24 cellular contexts compared by ENCODE assay signal in genomic region chr5:69206528-69207190, GRCh38. TPM values are rescaled to one million over a fixed set of nuclear protein-coding genes. Genes with fewer than 3 reads are reported as not detected.
DNase-seq lines count a peak whose midpoint lies in the region; ATAC-seq and TF ChIP-seq lines count a peak whose summit lies in the region.
"Had no signal": no experiment of that assay in that cellular context is flagged by ENCODE, and none has a peak within 500 bp of the region (broad histone marks: within the 10 kb centered on the region; RNA-seq: fewer than 3 reads in every experiment).

No MANE protein-coding gene starts in this region.

- no peak for TF ChIP-seq CTCF in HFFc6 (IDR thresholded peaks at IDR 0.05)
- TF ChIP-seq CTCF in WERI-Rb-1 (IDR thresholded peaks at IDR 0.05; ENCODE audit: low read depth, low read length): no peak
- TF ChIP-seq CTCF in fibroblast of villous mesenchyme (IDR thresholded peaks at IDR 0.05; ENCODE audit: insufficient read depth, low read depth, low read length): no peak

- no peaks in the 10 kb centered on the region; the same call in 1 of the 2 replicates for H3K27me3 Mint-ChIP-seq in HFFc6 (ENCODE audit: insufficient read depth)
- H3K27me3 Mint-ChIP-seq: activated CD4-positive, alpha-beta T cell treated with anti-CD3 and anti-CD28 coated beads for 36 hours; activated T-helper 17 cell treated with anti-CD3 and anti-CD28 coated beads, Interleukin-2, amount 50 U/mL, for 72 hours; naive thymus-derived CD4-positive, alpha-beta T cell had no signal

- no peaks in the 10 kb centered on the region for H3K36me3 Mint-ChIP-seq in HFFc6 (ENCODE audit: low read depth)

- H3K27me3 ChIP-seq in WERI-Rb-1 (ENCODE audit: insufficient read depth, low read depth, severe bottlenecking): no peaks in the 10 kb centered on the region
- H3K27me3 ChIP-seq: BLaER1, dorsolateral prefrontal cortex, gastrocnemius medialis, right atrium auricular region, vagina had no signal

- no peaks in the 10 kb centered on the region for H3K9me3 ChIP-seq in WERI-Rb-1 (ENCODE audit: severe bottlenecking)
- H3K9me3 ChIP-seq: BLaER1, gastrocnemius medialis, right atrium auricular region, vagina had no signal

- peak overlapping the region; percentile 41 for H3K27ac Mint-ChIP-seq in HFFc6
- H3K27ac Mint-ChIP-seq: activated CD4-positive, alpha-beta T cell treated with anti-CD3 and anti-CD28 coated beads for 36 hours; activated T-helper 17 cell treated with anti-CD3 and anti-CD28 coated beads, Interleukin-2, amount 50 U/mL, for 72 hours; naive thymus-derived CD4-positive, alpha-beta T cell had no signal

- no peak overlapping the region for H3K4me3 Mint-ChIP-seq in HFFc6
- H3K4me3 Mint-ChIP-seq: activated CD4-positive, alpha-beta T cell treated with anti-CD3 and anti-CD28 coated beads for 36 hours; activated T-helper 17 cell treated with anti-CD3 and anti-CD28 coated beads, Interleukin-2, amount 50 U/mL, for 72 hours; naive thymus-derived CD4-positive, alpha-beta T cell had no signal

- H3K4me3 ChIP-seq in WERI-Rb-1 (ENCODE audit: low read depth, low read length): no peak overlapping the region
- no peak overlapping the region for H3K4me3 ChIP-seq in fibroblast of villous mesenchyme (ENCODE audit: low read depth, low read length)
- H3K4me3 ChIP-seq: BLaER1, dorsolateral prefrontal cortex, gastrocnemius medialis, right atrium auricular region, vagina had no signal

- H3K27ac ChIP-seq in WERI-Rb-1: no peak overlapping the region
- H3K27ac ChIP-seq: BLaER1, dorsolateral prefrontal cortex, epithelial cell of prostate, gastrocnemius medialis, right atrium auricular region, vagina had no signal

- no peaks in the 10 kb centered on the region for H3K9me3 Mint-ChIP-seq in HFFc6
- H3K9me3 Mint-ChIP-seq: activated T-helper 17 cell treated with anti-CD3 and anti-CD28 coated beads, Interleukin-2, amount 50 U/mL, for 72 hours; naive thymus-derived CD4-positive, alpha-beta T cell had no signal

- ATAC-seq in GM18909 (IDR thresholded peaks at IDR 0.05; ENCODE audit: poor library complexity, unreplicated experiment): no peak
- ATAC-seq: activated CD4-positive, alpha-beta T cell treated with anti-CD3 and anti-CD28 coated beads for 36 hours; activated T-helper 17 cell treated with anti-CD3 and anti-CD28 coated beads, Interleukin-2, amount 50 U/mL, for 72 hours; gastrocnemius medialis; left cardiac atrium; naive thymus-derived CD4-positive, alpha-beta T cell; Right ventricle myocardium inferior had no signal

- DNase-seq in A172 (ENCODE audit: low spot score): peak; percentile 49
- no peak for DNase-seq in HFFc6
- DNase-seq in WERI-Rb-1: peak; percentile 17
- DNase-seq in fibroblast of villous mesenchyme (ENCODE audit: low read depth): peak; percentile 10
- DNase-seq in posterior vena cava (ENCODE audit: low spot score): no peak
- DNase-seq in activated CD4-positive, alpha-beta T cell treated with anti-CD3 and anti-CD28 coated beads, Interleukin-2, amount 50 U/mL, for 48 hours: no peak
- no peak for DNase-seq in superior temporal gyrus (ENCODE audit: extremely low spot score)
- DNase-seq: activated CD4-positive, alpha-beta T cell treated with anti-CD3 and anti-CD28 coated beads for 36 hours; dorsolateral prefrontal cortex; gastrocnemius medialis; left cardiac atrium; mesendoderm; naive thymus-derived CD4-positive, alpha-beta T cell; NCI-H1092 treated with DMSO at 0.1 percent for 48 hours; NCI-H2081 treated with DMSO at 0.1 percent for 48 hours; NCI-H524; stimulated activated CD4-positive, alpha-beta T cell treated with anti-CD3 and anti-CD28 coated beads, Interleukin-12 subunit alpha, Interleukin-12 subunit beta, amount 100 ng/mL, for 4 hours had no signal

- peaks cover 42% of the 10 kb centered on the region for H3K36me3 ChIP-seq in WERI-Rb-1
- H3K36me3 ChIP-seq: gastrocnemius medialis, right atrium auricular region, vagina had no signal

- H3K4me1 Mint-ChIP-seq in HFFc6 (ENCODE audit: low read depth): peaks cover 23% of the 10 kb centered on the region
- H3K4me1 Mint-ChIP-seq: activated CD4-positive, alpha-beta T cell treated with anti-CD3 and anti-CD28 coated beads for 36 hours; activated T-helper 17 cell treated with anti-CD3 and anti-CD28 coated beads, Interleukin-2, amount 50 U/mL, for 72 hours had no signal

- intact Hi-C loops in posterior vena cava (cut with DNase I): no loop called here

RNA-seq across cellular contexts. Expression of gene CENPH, which starts 17.3 kb away (rescaled TPM):
- 87.3 and 102 TPM in 2 replicates for total RNA-seq in A172 (2014; rRNA removed; shearing (Covaris generic))
- total RNA-seq in HFFc6 (2021; fragmentation: NEBNext Ultra II Directional; extraction: Animal tissue kit (Norgen Biotek cat#: 25700)): 10 to 100 TPM; 10.7 to 21.0 (median 20.1) TPM
- total RNA-seq in fibroblast of villous mesenchyme (11.9 and 12.1 TPM in 2 replicates), posterior vena cava (1 to 10 TPM; 1.9 to 3.0 TPM)

RNA-seq across cellular contexts. Expression of gene CDK7, which starts 28.0 kb away (rescaled TPM):
- total RNA-seq in A172 (2014; rRNA removed; shearing (Covaris generic)): 90.1 and 96.2 TPM in 2 replicates
- 10 to 100 TPM; 46.9 to 61.0 (median 54.1) TPM for total RNA-seq in HFFc6 (2021; fragmentation: NEBNext Ultra II Directional; extraction: Animal tissue kit (Norgen Biotek cat#: 25700))
- total RNA-seq in fibroblast of villous mesenchyme (42.5 and 91.1 TPM in 2 replicates), posterior vena cava (10 to 100 TPM; 14.6 to 19.5 TPM)

RNA-seq across cellular contexts. Expression of gene CCNB1, which starts 39.7 kb away (rescaled TPM):
- 418 and 458 TPM in 2 replicates for total RNA-seq in A172 (2014; rRNA removed; shearing (Covaris generic))
- 100 to 1,000 TPM in 5 of 6 experiments, 10 to 100 TPM in 1; 89.8 to 199 (median 169) TPM for total RNA-seq in HFFc6 (2021; fragmentation: NEBNext Ultra II Directional; extraction: Animal tissue kit (Norgen Biotek cat#: 25700))
- total RNA-seq in fibroblast of villous mesenchyme (79.9 and 147 TPM in 2 replicates), posterior vena cava (1 to 10 TPM; 2.4 to 2.7 TPM)

Comparison
In these comparisons a context has a peak if more than half of its experiments do, and no peak if none do; other contexts are left out.
1. DNase-seq: peak in A172 (single experiment), WERI-Rb-1 (single experiment) and fibroblast of villous mesenchyme (single experiment); none in HFFc6 (single experiment), posterior vena cava (single experiment), activated CD4-positive, alpha-beta T cell treated with anti-CD3 and anti-CD28 coated beads, Interleukin-2, amount 50 U/mL, for 48 hours (0 of 2) and superior temporal gyrus (single experiment).
2. RNA of gene CCNB1, which starts 39.7 kb away (total RNA-seq): 418 to 458 TPM in A172, 89.8 to 199 TPM in HFFc6 and 79.9 to 147 TPM in fibroblast of villous mesenchyme; 2.4 to 2.7 TPM in posterior vena cava; every median in the first group is over 10 times any median in the second.